Comparison of ENCODE assay signal across 17 cellular contexts in the genomic region with DNA sequence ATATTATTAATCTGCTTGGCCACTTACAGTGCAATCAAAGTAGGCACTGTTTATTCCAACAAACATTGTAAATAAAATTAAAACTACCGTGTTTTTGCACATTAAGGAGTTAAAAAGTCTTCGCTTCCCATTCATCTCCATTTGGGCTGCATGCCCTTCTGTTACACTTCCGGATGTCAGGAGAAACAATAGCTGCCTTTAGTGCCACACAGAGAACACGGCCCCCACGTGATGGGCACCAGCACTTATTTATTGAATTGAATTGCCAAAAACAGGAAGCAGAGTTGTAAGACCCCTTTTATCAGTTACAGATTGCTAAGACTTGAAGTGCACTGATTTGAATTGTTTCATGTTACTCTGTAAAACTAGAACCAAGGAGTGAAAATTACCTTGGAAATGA.
DNase-seq lines count a peak whose midpoint lies in the region; ATAC-seq and TF ChIP-seq lines count a peak whose summit lies in the region.
"Had no signal": no experiment of that assay in that cellular context is flagged by ENCODE, and none has a peak within 500 bp of the region (broad histone marks: within the 10 kb centered on the region; RNA-seq: fewer than 3 reads in every experiment).

No MANE protein-coding gene starts in this region.

- intact Hi-C loops in ascending aorta (cut with DNase I) = no loop called here

- H3K4me1 ChIP-seq in ascending aorta (peaks cover 9 to 44% of the 10 kb centered on the region in 2 donors), HAP-1 (peaks cover 8% of the 10 kb centered on the region)

- no peak for TF ChIP-seq CTCF in ascending aorta (IDR thresholded peaks at IDR 0.05)

- no peak for ATAC-seq in HG03378 (IDR thresholded peaks at IDR 0.05; ENCODE audit: unreplicated experiment)
- ATAC-seq: activated T-helper 17 cell treated with anti-CD3 and anti-CD28 coated beads, Interleukin-2, amount 50 U/mL, for 72 hours had no signal

- H3K27ac ChIP-seq in ascending aorta = peak overlapping the region; percentile 56 to 58
- H3K27ac ChIP-seq: SJCRH30 had no signal

- H3K27me3 ChIP-seq in ascending aorta (no peaks in the 10 kb centered on the region), HAP-1 (ENCODE audit: low read depth) (no peaks in the 10 kb centered on the region)
- H3K27me3 ChIP-seq: SJCRH30 had no signal

- H3K9me3 ChIP-seq in ascending aorta (no peaks in the 10 kb centered on the region), HAP-1 (no peaks in the 10 kb centered on the region)

- in situ Hi-C loops in HAP-1 (cut with MboI; ENCODE audit: low sequenced_read_pairs) = no loop called here

- H3K4me3 ChIP-seq in ascending aorta = no peak overlapping the region
- H3K4me3 ChIP-seq in HAP-1 = no peak overlapping the region
- H3K4me3 ChIP-seq: SJCRH30, skin epidermis had no signal

- no peaks in the 10 kb centered on the region for H3K36me3 ChIP-seq in ascending aorta
- H3K36me3 ChIP-seq in HAP-1 (replicated peaks) = no peaks in the 10 kb centered on the region; the same call in 1 of the 2 replicates

- DNase-seq in C1 segment of cervical spinal cord (lab: John Stamatoyannopoulos, UW) (peak in 10 of 14 donors; percentile 9 to 56 (median 40)), ascending aorta (ENCODE audit: low spot score in 2 of 2) (no peak), hippocampal formation (lab: John Stamatoyannopoulos, UW) (peak; percentile 45 to 52), occipital lobe (lab: John Stamatoyannopoulos, UW) (peak; percentile 37), NCI-H1092 (lab: John Stamatoyannopoulos, UW) (no peak), NCI-H2029 treated with DMSO at 0.1 percent for 48 hours (lab: John Stamatoyannopoulos, UW) (no peak), HAP-1 (ENCODE audit: low spot score in 2 of 2) (no peak)
- DNase-seq: activated CD4-positive, alpha-beta memory T cell treated with anti-CD3 and anti-CD28 coated beads, Interleukin-2, amount 10 ng/mL, durations not matched to agents 7 days and 5 days; HCEC 1CT; Karpas-422; left cardiac atrium; NCI-H1930; NK-92 treated with Interleukin-12 subunit alpha and Interleukin-12 subunit beta, amount 100 ng/mL, for 24 hours; SJCRH30 had no signal

Comparison
In these comparisons a context has a peak if more than half of its experiments do, and no peak if none do; other contexts are left out.
1. DNase-seq: peak in C1 segment of cervical spinal cord (10 of 14), hippocampal formation (2 of 2) and occipital lobe (single experiment); none in ascending aorta (0 of 2), NCI-H1092 (single experiment), NCI-H2029 treated with DMSO at 0.1 percent for 48 hours (single experiment) and HAP-1 (0 of 2).